In genomic region chr20:63196756-63197470, GRCh38 we compare ENCODE assay signal across 1 cellular context.
TF ChIP-seq lines count a peak whose summit lies in the region.

No MANE protein-coding gene starts in this region.

TF ChIP-seq in HEK293, 187 proteins besides CTCF, POLR2A, EP300 and RAD21 (continued from another document):
- TF ChIP-seq SCRT1 (tag by site-specific recombination; IDR thresholded peaks at IDR 0.05; ENCODE audit: borderline replicate concordance) (0 out of 2 replicates have a peak, but pooled peaks have one; percentile 12), ZBTB44 (tag by site-specific recombination; IDR thresholded peaks at IDR 0.05) (no peak), ZNF561 (tag by site-specific recombination; IDR thresholded peaks at IDR 0.05; ENCODE audit: borderline replicate concordance) (no peak), ZFHX2 (tag by site-specific recombination; conservative IDR thresholded peaks at IDR 0.05) (peak; percentile 85), GLIS1 (tag by site-specific recombination; IDR thresholded peaks at IDR 0.05) (peak; percentile 81), MEIS1 (CRISPR knock-in tag; IDR thresholded peaks at IDR 0.05; ENCODE audit: borderline replicate concordance) (no peak), ZNF544 (tag by site-specific recombination; IDR thresholded peaks at IDR 0.05) (no peak), ZNF248 (tag by site-specific recombination; IDR thresholded peaks at IDR 0.05) (no peak), ZNF341 (tag by site-specific recombination; IDR thresholded peaks at IDR 0.05; ENCODE audit: low read depth) (peak; percentile 86), HIC1 (tag by site-specific recombination; IDR thresholded peaks at IDR 0.05) (no peak), EGR2 (tag by site-specific recombination; IDR thresholded peaks at IDR 0.05; ENCODE audit: low read depth) (peak; percentile 88), HOXC10 (CRISPR knock-in tag; IDR thresholded peaks at IDR 0.05) (no peak), GLIS2 (tag by site-specific recombination; IDR thresholded peaks at IDR 0.05) (0 out of 2 replicates have a peak, but pooled peaks have one; percentile 20), REPIN1 (tag by site-specific recombination; IDR thresholded peaks at IDR 0.05; ENCODE audit: low read depth) (no peak), ZNF664 (tag by site-specific recombination; IDR thresholded peaks at IDR 0.05) (peak; percentile 57; the same call in 1 of the 2 replicates)
